In the genomic region with DNA sequence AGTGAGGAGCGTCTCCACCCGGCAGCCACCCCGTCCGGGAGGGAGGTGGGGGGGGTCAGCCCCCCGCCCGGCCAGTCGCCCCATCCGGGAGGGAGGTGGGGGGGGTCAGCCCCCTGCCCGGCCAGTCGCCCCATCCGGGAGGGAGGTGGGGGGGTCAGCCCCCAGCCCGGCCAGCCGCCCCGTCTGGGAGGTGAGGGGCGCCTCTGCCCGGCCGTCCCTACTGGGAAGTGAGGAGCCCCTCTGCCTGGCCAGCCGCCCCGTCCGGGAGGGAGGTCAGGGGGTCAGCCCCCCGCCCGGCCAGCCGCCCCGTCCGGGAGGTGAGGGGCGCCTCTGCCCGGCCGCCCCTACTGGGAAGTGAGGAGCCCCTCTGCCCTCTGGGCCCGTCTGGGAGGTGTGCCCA, we compare ENCODE assay signal across 4 cellular contexts. TPM values are rescaled to one million over a fixed set of nuclear protein-coding genes. Genes with fewer than 3 reads are reported as not detected.
"Had no signal": no experiment of that assay in that cellular context is flagged by ENCODE, and none has a peak within 500 bp of the region (broad histone marks: within the 10 kb centered on the region; RNA-seq: fewer than 3 reads in every experiment).

No MANE protein-coding gene starts in this region.

RNA-seq across cellular contexts. Expression of gene TSPAN32, which starts 30.8 kb away (rescaled TPM):
- total RNA-seq: PC-3, PC-9, SK-MEL-5 had no signal

RNA-seq across cellular contexts. Expression of gene C11orf21, which starts 30.9 kb away (rescaled TPM):
- total RNA-seq: PC-3, PC-9, SJCRH30, SK-MEL-5 had no signal
